18 cellular contexts compared by ENCODE assay signal in genomic region chr17:14986127-14986526, GRCh38.
DNase-seq lines count a peak whose midpoint lies in the region; ATAC-seq, FAIRE-seq and TF ChIP-seq lines count a peak whose summit lies in the region.
"Had no signal": no experiment of that assay in that cellular context is flagged by ENCODE, and none has a peak within 500 bp of the region (broad histone marks: within the 10 kb centered on the region; RNA-seq: fewer than 3 reads in every experiment).

No MANE protein-coding gene starts in this region.

- WGBS in IMR-90 (ENCODE audit: extremely low coverage in 2 of 2, insufficient read length in 1 of 2), 2 experiments = 17% methylated on average over 2 of the region's 4 CpGs; no CpG with 5 or more reads in 1 of the 2 experiments
- WGBS in mesenchymal stem cell = 41% methylated on average over 3 of the region's 4 CpGs
- WGBS in small intestine, 3 donors = 64 to 66% (median 65%) methylated on average over 4 of the region's 4 CpGs

- H3K4me2 ChIP-seq in IMR-90 (ENCODE audit: low read depth, low read length) = no peak overlapping the region
- no peak overlapping the region for H3K4me2 ChIP-seq in mesenchymal stem cell (ENCODE audit: low read length, poor library complexity, severe bottlenecking)
- H3K4me2 ChIP-seq: BLaER1 had no signal

- ATAC-seq in IMR-90 (ENCODE audit: low read depth) = no peak
- ATAC-seq: K562 had no signal

- BruUV-seq in IMR-90 (replicated peaks; lab: Mats Ljungman, UMichigan) = no TSS peak

- CTCF ChIA-PET in IMR-90 (lab: Yijun Ruan, JAX) = no interaction called here

- H3K23ac ChIP-seq in IMR-90 (ENCODE audit: low read depth, low read length) (no peak overlapping the region), mesenchymal stem cell (ENCODE audit: low read length in 2 of 2) (no peak overlapping the region)

- no peak overlapping the region for H2AK5ac ChIP-seq in IMR-90 (ENCODE audit: low read depth, low read length)
- no peak overlapping the region for H2AK5ac ChIP-seq in mesenchymal stem cell (ENCODE audit: low read length, severe bottlenecking)

- dilution Hi-C loops in IMR-90 (cut with HindIII; ENCODE audit: low sequenced_read_pairs, unreplicated experiment) = no loop called here

- H3K9me3 ChIP-seq in IMR-90 (ENCODE audit: control insufficient read depth, insufficient read depth, low read length) = peaks cover 2% of the 10 kb centered on the region; the same call in 1 of the 2 replicates
- peaks cover 8% of the 10 kb centered on the region for H3K9me3 ChIP-seq in mesenchymal stem cell (ENCODE audit: control insufficient read depth, low read length)
- no peaks in the 10 kb centered on the region for H3K9me3 ChIP-seq in small intestine (ENCODE audit: control insufficient read depth, low read depth)
- H3K9me3 ChIP-seq: BLaER1, HAP-1 had no signal

- H3K79me1 ChIP-seq in IMR-90 (ENCODE audit: low read depth in 1 of 2, low read length in 2 of 2) = no peaks in the 10 kb centered on the region
- no peaks in the 10 kb centered on the region for H3K79me1 ChIP-seq in mesenchymal stem cell (replicated peaks; ENCODE audit: low read length, poor library complexity, severe bottlenecking)

- H3K27me3 ChIP-seq in IMR-90 (ENCODE audit: control insufficient read depth, insufficient read depth, low read length) (peaks cover 7% of the 10 kb centered on the region), mesenchymal stem cell (ENCODE audit: control insufficient read depth in 1 of 2, insufficient read depth in 1 of 2, low read length in 2 of 2) (peaks cover 0 to 4% of the 10 kb centered on the region in 2 experiments), small intestine (ENCODE audit: control insufficient read depth in 2 of 2, insufficient read depth in 2 of 2, low read length in 2 of 2) (no peaks in the 10 kb centered on the region)
- H3K27me3 ChIP-seq: BLaER1 had no signal

- H2AFZ ChIP-seq in IMR-90 (replicated peaks; ENCODE audit: low read length, poor library complexity) (no peak overlapping the region), mesenchymal stem cell (ENCODE audit: low read depth, low read length) (no peak overlapping the region)

- no peak overlapping the region for H4K8ac ChIP-seq in IMR-90 (ENCODE audit: low read depth in 2 of 2, low read length in 2 of 2)
- no peak overlapping the region for H4K8ac ChIP-seq in mesenchymal stem cell (ENCODE audit: low read length)

- H3K4me3 ChIP-seq in IMR-90 (ENCODE audit: insufficient read depth, low read depth, low read length) (no peak overlapping the region), mesenchymal stem cell (ENCODE audit: insufficient read depth in 1 of 2, low read depth in 1 of 2, low read length in 2 of 2) (no peak overlapping the region), small intestine (ENCODE audit: low read depth in 1 of 2, low read length in 2 of 2) (no peak overlapping the region)
- H3K4me3 ChIP-seq: BLaER1, HAP-1, K562 had no signal

- H2BK12ac ChIP-seq in mesenchymal stem cell (ENCODE audit: low read length in 2 of 2) = peak overlapping the region in 1 of 2 experiments; percentile 90

- TF ChIP-seq POLR2A in IMR-90 (IDR thresholded peaks at IDR 0.05; ENCODE audit: low read depth, low read length) = no peak

- POLR2A ChIA-PET in IMR-90 (lab: Charles Lee; ENCODE audit: unreplicated experiment) = no interaction called here

- H3K4me1 ChIP-seq in IMR-90 (ENCODE audit: control insufficient read depth, insufficient read depth, low read length) (no peaks in the 10 kb centered on the region), mesenchymal stem cell (ENCODE audit: control insufficient read depth, insufficient read depth, low read depth, low read length) (no peaks in the 10 kb centered on the region), small intestine (ENCODE audit: control insufficient read depth in 2 of 2, insufficient read depth in 1 of 2, low read depth in 1 of 2, low read length in 1 of 2) (no peaks in the 10 kb centered on the region)
- H3K4me1 ChIP-seq: BLaER1, HAP-1 had no signal

- H4K20me1 ChIP-seq in IMR-90 (ENCODE audit: insufficient read depth, low read length) = no peaks in the 10 kb centered on the region
- H4K20me1 ChIP-seq: BLaER1 had no signal

- TF ChIP-seq CTCF in IMR-90 (conservative IDR thresholded peaks at IDR 0.05; ENCODE audit: low read depth, low read length) = no peak

- H3K14ac ChIP-seq in IMR-90 (replicated peaks; ENCODE audit: low read depth, low read length) (no peak overlapping the region), mesenchymal stem cell (ENCODE audit: low read length in 2 of 2) (no peak overlapping the region)

- H3K36me3 ChIP-seq in IMR-90 (ENCODE audit: control insufficient read depth, insufficient read depth, low read length) (no peaks in the 10 kb centered on the region), mesenchymal stem cell (ENCODE audit: control insufficient read depth in 1 of 2, insufficient read depth in 2 of 2, low read depth in 1 of 2, low read length in 2 of 2) (no peaks in the 10 kb centered on the region), small intestine (ENCODE audit: control insufficient read depth in 2 of 2, insufficient read depth in 2 of 2, low read length in 2 of 2) (no peaks in the 10 kb centered on the region)
- H3K36me3 ChIP-seq: BLaER1, HAP-1 had no signal

- H3K56ac ChIP-seq in IMR-90 (ENCODE audit: extremely low read depth, insufficient read depth, low read length) = no peak overlapping the region

- no peak overlapping the region for H4K5ac ChIP-seq in IMR-90 (ENCODE audit: low read depth, low read length)

- no peak for TF ChIP-seq RAD21 in IMR-90 (IDR thresholded peaks at IDR 0.05; ENCODE audit: low read length)

- DNase-seq in EH (ENCODE audit: low read depth) (peak; percentile 11), EL (peak; percentile 24), IMR-90 (peak; percentile 16), mesenchymal stem cell (peak; percentile 44), small intestine (no peak), T-helper 9 cell (no peak)
- DNase-seq: ACHN; Calu3; CD4-positive, alpha-beta memory T cell; DMS79 treated with DMSO at 0.1 percent for 48 hours; GDM1 had no signal

- H3K9me1 ChIP-seq in IMR-90 (ENCODE audit: insufficient read depth, low read length) = no peaks in the 10 kb centered on the region

- intact Hi-C loops in IMR-90 (cut with micrococcal nuclease) = no loop called here

- no peak overlapping the region for H2BK5ac ChIP-seq in IMR-90 (ENCODE audit: low read depth, low read length, poor library complexity, severe bottlenecking)
- H2BK5ac ChIP-seq in mesenchymal stem cell (ENCODE audit: low read depth, low read length, poor library complexity, severe bottlenecking) = no peak overlapping the region

- H4K91ac ChIP-seq in IMR-90 (ENCODE audit: insufficient read depth, low read depth, low read length) (no peak overlapping the region), mesenchymal stem cell (ENCODE audit: low read length) (no peak overlapping the region)

- FAIRE-seq in small intestine (lab: Jason Lieb, UNC) = no peak
- FAIRE-seq: A204.1, GM12892, GM18507, H1, K562 had no signal

- no peak overlapping the region for H3K4ac ChIP-seq in IMR-90 (ENCODE audit: low read depth, low read length)
- no peak overlapping the region for H3K4ac ChIP-seq in mesenchymal stem cell (ENCODE audit: low read depth in 1 of 2, low read length in 2 of 2)

- H3K9ac ChIP-seq in IMR-90 (ENCODE audit: low read depth, low read length) (no peak overlapping the region), mesenchymal stem cell (ENCODE audit: low read length) (no peak overlapping the region)
- H3K9ac ChIP-seq: BLaER1 had no signal

- no peak overlapping the region for H2BK20ac ChIP-seq in IMR-90 (ENCODE audit: low read depth, low read length)

- H3K27ac ChIP-seq in IMR-90 (ENCODE audit: insufficient read depth, low read length) = no peak overlapping the region
- no peak overlapping the region for H3K27ac ChIP-seq in mesenchymal stem cell (ENCODE audit: low read length, poor library complexity, severe bottlenecking)
- no peak overlapping the region for H3K27ac ChIP-seq in small intestine (ENCODE audit: low read depth in 1 of 2, low read length in 1 of 2)
- H3K27ac ChIP-seq: BLaER1 had no signal

- no peak overlapping the region for H2BK15ac ChIP-seq in IMR-90 (ENCODE audit: low read depth, low read length)
- no peak overlapping the region for H2BK15ac ChIP-seq in mesenchymal stem cell (ENCODE audit: low read depth, poor library complexity, severe bottlenecking)

- no peak overlapping the region for H2AK9ac ChIP-seq in IMR-90 (replicated peaks; ENCODE audit: low read depth, low read length, poor library complexity)

- H3K18ac ChIP-seq in IMR-90 (ENCODE audit: low read depth, low read length) (no peak overlapping the region), mesenchymal stem cell (ENCODE audit: low read depth in 1 of 2, low read length in 2 of 2) (peak overlapping the region in 1 of 2 experiments; percentile 70)

- H2BK120ac ChIP-seq in IMR-90 (ENCODE audit: low read depth, low read length) (no peak overlapping the region), mesenchymal stem cell (ENCODE audit: low read depth, low read length) (no peak overlapping the region)

- in situ Hi-C loops in IMR-90 (cut with MboI; ENCODE audit: low sequenced_read_pairs) = no loop called here

TF ChIP-seq in IMR-90, 13 proteins besides CTCF, POLR2A, EP300 and RAD21:
- TF ChIP-seq RCOR1 (IDR thresholded peaks at IDR 0.05; ENCODE audit: insufficient replicate concordance, low read length) (no peak), MAZ (IDR thresholded peaks at IDR 0.05; ENCODE audit: borderline replicate concordance, low read depth, low read length) (no peak), CHD1 (IDR thresholded peaks at IDR 0.05; ENCODE audit: low read depth, low read length) (no peak)

Comparison
In these comparisons a context has a peak if more than half of its experiments do, and no peak if none do; other contexts are left out.
1. DNase-seq: peak in EH (single experiment), EL (single experiment), IMR-90 (single experiment) and mesenchymal stem cell (single experiment); none in small intestine (single experiment) and T-helper 9 cell (single experiment).